Comparison of ENCODE assay signal across 8 cellular contexts in the genomic region with DNA sequence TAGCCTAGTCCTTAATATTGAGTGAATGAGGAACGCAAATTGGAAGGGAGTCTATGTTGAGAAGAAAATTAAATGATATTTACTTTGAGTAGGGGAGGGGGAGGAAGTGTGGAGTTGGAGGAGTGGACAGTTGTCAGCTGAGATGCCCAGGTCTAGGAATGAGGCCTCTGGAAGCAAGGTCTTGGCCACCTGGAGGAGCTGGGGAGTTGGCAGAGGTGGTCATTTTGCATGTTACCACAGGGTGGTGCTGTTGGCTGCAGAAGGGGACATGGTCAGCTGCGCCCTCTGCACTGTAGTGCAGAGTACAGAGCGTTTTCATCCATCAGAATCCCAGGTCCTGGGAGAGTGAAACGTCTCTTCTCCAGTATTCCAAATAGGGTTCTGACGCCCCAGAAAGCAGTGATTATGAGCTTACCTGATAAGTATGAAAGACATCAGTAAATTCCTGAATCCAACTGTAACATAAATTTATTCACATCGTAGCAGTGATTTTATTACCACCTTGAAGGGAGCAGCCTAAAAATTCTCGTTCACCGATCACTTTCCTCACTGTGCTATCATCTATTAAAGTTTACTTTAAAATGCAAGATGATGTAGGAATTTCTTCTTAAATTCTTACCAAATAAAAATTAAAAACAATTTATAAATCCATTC. TPM values are rescaled to one million over a fixed set of nuclear protein-coding genes. Genes with fewer than 3 reads are reported as not detected.
DNase-seq lines count a peak whose midpoint lies in the region; ATAC-seq and TF ChIP-seq lines count a peak whose summit lies in the region.

No MANE protein-coding gene starts in this region.

- TF ChIP-seq EP300 in stomach (IDR thresholded peaks at IDR 0.05), result no peak

- no peaks in the 10 kb centered on the region for H3K9me3 ChIP-seq in stomach

- H3K27me3 Mint-ChIP-seq in activated CD4-positive, alpha-beta T cell treated with anti-CD3 and anti-CD28 coated beads, Interleukin-2, amount 10 ng/mL, durations not matched to agents 24 days and 14 days, result no peaks in the 10 kb centered on the region
- H3K27me3 Mint-ChIP-seq in chondrocyte (ENCODE audit: low read depth), result no peaks in the 10 kb centered on the region

- WGBS in stomach, 5 donors, result 60 to 68% (median 62%) methylated on average over 8 of the region's 8 CpGs

- H3K9me3 Mint-ChIP-seq in activated CD4-positive, alpha-beta T cell treated with anti-CD3 and anti-CD28 coated beads, Interleukin-2, amount 10 ng/mL, durations not matched to agents 24 days and 14 days, result no peaks in the 10 kb centered on the region
- no peaks in the 10 kb centered on the region for H3K9me3 Mint-ChIP-seq in chondrocyte (ENCODE audit: low read depth)

- no peaks in the 10 kb centered on the region for H3K27me3 ChIP-seq in stomach

- peaks cover 42 to 88% (median 84%) of the 10 kb centered on the region in 4 donors for H3K36me3 ChIP-seq in stomach

- DNase-seq in activated CD4-positive, alpha-beta T cell treated with anti-CD3 and anti-CD28 coated beads, Interleukin-2, amount 10 ng/mL, durations not matched to agents 24 days and 14 days, result peak; percentile 75
- DNase-seq in activated CD4-positive, alpha-beta T cell treated with anti-CD3 and anti-CD28 coated beads for 1 hour, result no peak
- DNase-seq in NCI-H1092 (lab: John Stamatoyannopoulos, UW) (peak; percentile 65), SW 1271 (lab: John Stamatoyannopoulos, UW) (peak; percentile 38 to 77), chondrocyte (ENCODE audit: low spot score) (no peak), left lobe of liver (ENCODE audit: low spot score) (peak; percentile 79), stomach (peak; percentile 82)

- peak; percentile 96 for TF ChIP-seq CTCF in chondrocyte (IDR thresholded peaks at IDR 0.05)
- peak in 6 of 7 experiments; percentile 31 to 89 (median 82) for TF ChIP-seq CTCF in stomach (IDR thresholded peaks at IDR 0.05)

- H3K27ac ChIP-seq in stomach, result peak overlapping the region in 1 of 5 donors; percentile 78

- H3K4me1 ChIP-seq in stomach, result peaks cover 0 to 28% (median 10%) of the 10 kb centered on the region in 4 donors

- H3K4me3 Mint-ChIP-seq in activated CD4-positive, alpha-beta T cell treated with anti-CD3 and anti-CD28 coated beads, Interleukin-2, amount 10 ng/mL, durations not matched to agents 24 days and 14 days, result no peak overlapping the region
- no peak overlapping the region for H3K4me3 Mint-ChIP-seq in chondrocyte (ENCODE audit: unreplicated experiment)

- H3K36me3 Mint-ChIP-seq in activated CD4-positive, alpha-beta T cell treated with anti-CD3 and anti-CD28 coated beads, Interleukin-2, amount 10 ng/mL, durations not matched to agents 24 days and 14 days (ENCODE audit: low read depth), result peaks cover 62% of the 10 kb centered on the region
- H3K36me3 Mint-ChIP-seq in chondrocyte (ENCODE audit: low read depth), result peaks cover 26% of the 10 kb centered on the region

- peaks cover 2% of the 10 kb centered on the region for H3K4me1 Mint-ChIP-seq in activated CD4-positive, alpha-beta T cell treated with anti-CD3 and anti-CD28 coated beads, Interleukin-2, amount 10 ng/mL, durations not matched to agents 24 days and 14 days
- H3K4me1 Mint-ChIP-seq in chondrocyte (ENCODE audit: low read depth), result peaks cover 5% of the 10 kb centered on the region

- H3K27ac Mint-ChIP-seq in activated CD4-positive, alpha-beta T cell treated with anti-CD3 and anti-CD28 coated beads, Interleukin-2, amount 10 ng/mL, durations not matched to agents 24 days and 14 days, result no peak overlapping the region
- H3K27ac Mint-ChIP-seq in chondrocyte (ENCODE audit: unreplicated experiment), result peak overlapping the region; percentile 76

- intact Hi-C loops in activated CD4-positive, alpha-beta T cell treated with anti-CD3 and anti-CD28 coated beads, Interleukin-2, amount 10 ng/mL, durations not matched to agents 24 days and 14 days (cut with micrococcal nuclease), result no loop called here
- intact Hi-C loops in stomach (cut with DNase I; ENCODE audit: low total_unique reads), result no loop called here

- TF ChIP-seq POLR2A in stomach (IDR thresholded peaks at IDR 0.05), result no peak

- H3K4me3 ChIP-seq in stomach, result no peak overlapping the region

- peak; percentile 99 for ATAC-seq in left lobe of liver
- ATAC-seq in GM18861 (IDR thresholded peaks at IDR 0.05; ENCODE audit: unreplicated experiment), result no peak

RNA-seq across cellular contexts. Expression of a gene that starts 13.8 kb away (rescaled TPM):
- 409 and 426 TPM in 2 replicates for total RNA-seq in activated CD4-positive, alpha-beta T cell treated with anti-CD3 and anti-CD28 coated beads, Interleukin-2, amount 10 ng/mL, durations not matched to agents 24 days and 14 days
- total RNA-seq in chondrocyte, result 250 to 288 TPM (median 254 TPM) in 3 replicates
- total RNA-seq in left lobe of liver, result 198 TPM
- 100 to 1,000 TPM in 2 of 5 donors, 10 to 100 TPM in 3; 41.4 to 149 (median 98.1) TPM for total RNA-seq in stomach
- polyA plus RNA-seq in stomach, result 100 to 1,000 TPM; 281 to 350 (median 311) TPM

RNA-seq across cellular contexts. Expression of a gene that starts 34.7 kb away (rescaled TPM):
- total RNA-seq in activated CD4-positive, alpha-beta T cell treated with anti-CD3 and anti-CD28 coated beads, Interleukin-2, amount 10 ng/mL, durations not matched to agents 24 days and 14 days, result 30.5 and 30.9 TPM in 2 replicates
- total RNA-seq in chondrocyte (0.07 TPM in 1 of 3 replicates, not detected in the others), left lobe of liver (0.03 TPM), stomach (under 1 TPM in 2 of 5 donors, not detected in 3; 0.37 to 0.58 TPM)
- under 1 TPM; 0.06 to 0.46 (median 0.08) TPM for polyA plus RNA-seq in stomach

RNA-seq across cellular contexts. Expression of a gene that starts 50.8 kb away (rescaled TPM):
- 2.0 TPM in 2 replicates for total RNA-seq in activated CD4-positive, alpha-beta T cell treated with anti-CD3 and anti-CD28 coated beads, Interleukin-2, amount 10 ng/mL, durations not matched to agents 24 days and 14 days
- total RNA-seq in chondrocyte (26.4 to 305 TPM (median 303 TPM) in 3 replicates), left lobe of liver (316 TPM), stomach (100 to 1,000 TPM in 3 of 5 donors, 10 to 100 TPM in 1, 1 to 10 TPM in 1; 3.5 to 201 (median 134) TPM)
- 10 to 100 TPM; 31.4 to 47.7 (median 41.4) TPM for polyA plus RNA-seq in stomach

Comparison
In these comparisons a context has a peak if more than half of its experiments do, and no peak if none do; other contexts are left out.
1. DNase-seq: peak in activated CD4-positive, alpha-beta T cell treated with anti-CD3 and anti-CD28 coated beads, Interleukin-2, amount 10 ng/mL, durations not matched to agents 24 days and 14 days (single experiment), NCI-H1092 (single experiment), SW 1271 (2 of 2), left lobe of liver (single experiment) and stomach (single experiment); none in activated CD4-positive, alpha-beta T cell treated with anti-CD3 and anti-CD28 coated beads for 1 hour (single experiment) and chondrocyte (single experiment).
2. RNA of a gene that starts 34.7 kb away (total RNA-seq): 30.5 to 30.9 TPM in activated CD4-positive, alpha-beta T cell treated with anti-CD3 and anti-CD28 coated beads, Interleukin-2, amount 10 ng/mL, durations not matched to agents 24 days and 14 days; 0.37 to 0.58 TPM in stomach, 0.07 TPM in chondrocyte and 0.03 TPM in left lobe of liver (single experiment); every median in the first group is over 10 times any median in the second.